8 cellular contexts compared by ENCODE assay signal in the genomic region with DNA sequence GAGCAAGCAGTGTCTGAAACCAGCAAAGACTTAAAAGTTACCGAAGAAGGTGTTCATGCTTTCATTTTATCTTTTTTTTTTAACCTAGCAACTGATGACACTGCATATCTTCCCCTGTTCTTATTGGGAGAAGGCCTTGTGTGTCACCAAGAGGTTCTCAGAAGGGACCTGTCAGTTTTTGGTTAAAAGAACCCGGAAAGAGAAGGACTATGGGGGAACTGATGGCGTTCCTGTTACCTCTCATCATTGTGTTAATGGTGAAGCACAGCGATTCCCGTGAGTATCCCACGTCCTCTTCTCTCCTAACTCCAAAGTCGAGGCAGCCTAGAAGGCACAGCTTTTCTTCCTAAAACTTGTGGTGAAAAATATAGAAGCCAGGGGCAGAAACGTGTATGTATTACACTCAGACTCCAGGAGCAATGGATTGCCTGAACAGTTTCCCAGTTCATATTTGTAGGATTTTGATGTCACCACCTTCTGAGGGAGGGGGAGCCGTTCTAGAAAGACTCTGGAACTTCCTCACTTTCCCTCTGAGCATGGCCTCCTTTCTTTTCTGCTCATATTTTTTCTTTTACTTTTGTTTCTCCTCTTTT. TPM values are rescaled to one million over a fixed set of nuclear protein-coding genes. Genes with fewer than 3 reads are reported as not detected.
A peak's percentile ranks its signal among the peaks of the same experiment; 100 is the strongest.
DNase-seq lines count a peak whose midpoint lies in the region; ATAC-seq and TF ChIP-seq lines count a peak whose summit lies in the region.

A gene (plus strand): TSS at position 185 of the 593 bp plus-strand sequence. CDS start 25 bp downstream, at position 210.

- peak; percentile 95 for ATAC-seq in GM18519 (IDR thresholded peaks at IDR 0.05; ENCODE audit: low FRiP score, unreplicated experiment)
- peak; percentile 96 for ATAC-seq in HG02938 (IDR thresholded peaks at IDR 0.05; ENCODE audit: unreplicated experiment)
- ATAC-seq in WTC11 = peak; percentile 52
- peak; percentile 97 for ATAC-seq in naive thymus-derived CD4-positive, alpha-beta T cell

- TF ChIP-seq CTCF in CD14-positive monocyte (IDR thresholded peaks at IDR 0.05) (no peak), WTC11 (IDR thresholded peaks at IDR 0.05) (no peak)

- H3K4me3 ChIP-seq in esophagus (ENCODE audit: low read depth in 1 of 2, low read length in 2 of 2) = peak within 1 kb of the TSS; percentile 52 to 66
- peak within 1 kb of the TSS; percentile 77 for H3K4me3 ChIP-seq in naive thymus-derived CD4-positive, alpha-beta T cell (ENCODE audit: low read length)

- WGBS in esophagus, 2 donors = 4 to 13% methylated on average over 9 of the region's 9 CpGs

- no peaks in the 10 kb centered on the region for H3K9me3 ChIP-seq in esophagus (ENCODE audit: control insufficient read depth in 2 of 2, insufficient read depth in 1 of 2, low read depth in 1 of 2, low read length in 1 of 2)
- H3K9me3 ChIP-seq in naive thymus-derived CD4-positive, alpha-beta T cell (ENCODE audit: control insufficient read depth in 2 of 3, low read length in 3 of 3) = no peaks in the 10 kb centered on the region

- DNase-seq in CD14-positive monocyte (ENCODE audit: low spot score) (no peak), NCI-H2196 (lab: John Stamatoyannopoulos, UW; ENCODE audit: unreplicated experiment) (peak; percentile 63), WTC11 (ENCODE audit: low spot score) (no peak), COLO668 (lab: John Stamatoyannopoulos, UW; ENCODE audit: unreplicated experiment) (no peak)
- peak in 8 of 9 donors; percentile 32 to 92 (median 88) for DNase-seq in naive thymus-derived CD4-positive, alpha-beta T cell

- H3K9me3 Mint-ChIP-seq in CD14-positive monocyte (peaks cover 0 to 3% (median 0%) of the 10 kb centered on the region in 7 donors), WTC11 (no peaks in the 10 kb centered on the region)
- peaks cover 0 to 1% (median 0%) of the 10 kb centered on the region in 11 donors for H3K9me3 Mint-ChIP-seq in naive thymus-derived CD4-positive, alpha-beta T cell

- peaks cover 2 to 8% of the 10 kb centered on the region in 2 donors for H3K4me1 ChIP-seq in esophagus (ENCODE audit: control insufficient read depth in 2 of 2, insufficient read depth in 2 of 2, low read length in 1 of 2)
- peaks cover 32 to 42% of the 10 kb centered on the region in 2 donors for H3K4me1 ChIP-seq in naive thymus-derived CD4-positive, alpha-beta T cell (ENCODE audit: control insufficient read depth in 2 of 2, insufficient read depth in 2 of 2, low read length in 2 of 2)

- H3K27ac Mint-ChIP-seq in CD14-positive monocyte = peak within 1 kb of the TSS; percentile 97 to 100 (median 99)
- H3K27ac Mint-ChIP-seq in WTC11 = no peak within 1 kb of the TSS
- H3K27ac Mint-ChIP-seq in naive thymus-derived CD4-positive, alpha-beta T cell = peak within 1 kb of the TSS; percentile 95 to 100 (median 98)

- H3K27me3 ChIP-seq in esophagus (ENCODE audit: control insufficient read depth in 1 of 2, insufficient read depth in 2 of 2, low read length in 2 of 2) = no peaks in the 10 kb centered on the region
- no peaks in the 10 kb centered on the region for H3K27me3 ChIP-seq in naive thymus-derived CD4-positive, alpha-beta T cell (ENCODE audit: control insufficient read depth in 2 of 2, insufficient read depth in 2 of 2, low read length in 2 of 2)

- H3K27me3 Mint-ChIP-seq in CD14-positive monocyte (ENCODE audit: low read depth in 3 of 3) (no peaks in the 10 kb centered on the region), WTC11 (ENCODE audit: low read depth) (no peaks in the 10 kb centered on the region; the same call in 1 of the 2 replicates)
- peaks cover 0 to 6% (median 0%) of the 10 kb centered on the region in 5 donors for H3K27me3 Mint-ChIP-seq in naive thymus-derived CD4-positive, alpha-beta T cell

- CTCF ChIA-PET in WTC11 (lab: Charles Lee) = interaction anchor here (0.6 to 8.5 kb wide), 4 partner anchors 42 to 391 kb away, joined by 3 to 51 read pairs (median 4); no protein-coding TSS in a partner anchor
- CTCF ChIA-PET in naive thymus-derived CD4-positive, alpha-beta T cell (lab: Charles Lee) = interaction anchor here (0.5 to 6.3 kb wide), 9 partner anchors 9 to 533 kb away, joined by 3 to 35 read pairs (median 5); a partner anchor contains a TSS

- intact Hi-C loops in CD14-positive monocyte (cut with micrococcal nuclease) = loop anchor here in 1 of 2 donors (10.0 kb wide), 1 partner anchor 51 kb away; a partner anchor contains a TSS
- intact Hi-C loops in naive thymus-derived CD4-positive, alpha-beta T cell (cut with micrococcal nuclease) = loop anchor here (1.0 to 5.0 kb wide), 12 partner anchors 11 to 1808 kb away; a partner anchor contains a TSS

- H3K36me3 Mint-ChIP-seq in CD14-positive monocyte (peaks cover 8 to 18% of the 10 kb centered on the region in 2 donors), WTC11 (no peaks in the 10 kb centered on the region)
- peaks cover 3 to 23% (median 4%) of the 10 kb centered on the region in 5 donors for H3K36me3 Mint-ChIP-seq in naive thymus-derived CD4-positive, alpha-beta T cell

- no peaks in the 10 kb centered on the region for H3K36me3 ChIP-seq in esophagus (ENCODE audit: control insufficient read depth in 2 of 2, insufficient read depth in 2 of 2, low read length in 1 of 2)
- H3K36me3 ChIP-seq in naive thymus-derived CD4-positive, alpha-beta T cell (ENCODE audit: control insufficient read depth in 2 of 3, insufficient read depth in 3 of 3, low read length in 3 of 3) = no peaks in the 10 kb centered on the region

- H3K4me3 Mint-ChIP-seq in CD14-positive monocyte = peak within 1 kb of the TSS; percentile 86 to 96
- H3K4me3 Mint-ChIP-seq in WTC11 = no peak within 1 kb of the TSS
- H3K4me3 Mint-ChIP-seq in naive thymus-derived CD4-positive, alpha-beta T cell = peak within 1 kb of the TSS; percentile 84 to 99 (median 97)

- peak within 1 kb of the TSS; percentile 96 to 99 for H3K27ac ChIP-seq in esophagus (ENCODE audit: low read depth in 2 of 2, low read length in 1 of 2)
- peak within 1 kb of the TSS; percentile 95 for H3K27ac ChIP-seq in naive thymus-derived CD4-positive, alpha-beta T cell (ENCODE audit: low read depth, low read length)

- POLR2A ChIA-PET in WTC11 (lab: Charles Lee) = interaction anchor here (1.1 kb wide), 1 partner anchor 12 kb away, joined by 3 read pairs; no protein-coding TSS in a partner anchor
- POLR2A ChIA-PET in naive thymus-derived CD4-positive, alpha-beta T cell (lab: Charles Lee) = interaction anchor here (0.6 to 4.5 kb wide), 14 partner anchors 8 to 1080 kb away, joined by 3 to 64 read pairs (median 4); a partner anchor contains a TSS

- H3K4me1 Mint-ChIP-seq in CD14-positive monocyte = peaks cover 54% of the 10 kb centered on the region
- H3K4me1 Mint-ChIP-seq in WTC11 = no peaks in the 10 kb centered on the region
- peaks cover 39 to 68% (median 60%) of the 10 kb centered on the region in 7 donors for H3K4me1 Mint-ChIP-seq in naive thymus-derived CD4-positive, alpha-beta T cell

TF ChIP-seq in WTC11, 78 proteins besides CTCF, POLR2A, EP300 and RAD21:
- TF ChIP-seq ZNF423 (CRISPR knock-in tag; IDR thresholded peaks at IDR 0.05) = no peak

RNA-seq across cellular contexts. Expression of the gene that starts here (rescaled TPM):
- 10 to 100 TPM; 40.9 to 46.9 TPM for polyA plus RNA-seq in CD14-positive monocyte
- total RNA-seq in WTC11 (2021) = 0.28 to 0.64 TPM (median 0.30 TPM) in 3 replicates
- 1 to 10 TPM; 3.6 to 7.5 TPM for polyA plus RNA-seq in esophagus
- 10 to 100 TPM; 19.8 to 35.8 (median 29.7) TPM for total RNA-seq in naive thymus-derived CD4-positive, alpha-beta T cell
- 10 to 100 TPM; 29.8 to 39.2 TPM for polyA plus RNA-seq in naive thymus-derived CD4-positive, alpha-beta T cell

Comparison
In these comparisons a context has a peak if more than half of its experiments do, and no peak if none do; other contexts are left out.
1. RNA of the gene that starts here (total RNA-seq): 19.8 to 35.8 TPM in naive thymus-derived CD4-positive, alpha-beta T cell; 0.28 to 0.64 TPM in WTC11; every median in the first group is over 10 times any median in the second.
2. Peak in ATAC-seq in WTC11; RNA of the gene not detected or under 1 TPM.
3. DNase-seq: peak in NCI-H2196 (single experiment) and naive thymus-derived CD4-positive, alpha-beta T cell (8 of 9); none in CD14-positive monocyte (single experiment), WTC11 (single experiment) and COLO668 (single experiment).
4. Peak in every context shown above with its lines, with median percentiles within 50 percentile points of each other: ATAC-seq.